In genomic region chr20:17205261-17205660, GRCh38 we compare ENCODE assay signal across 42 cellular contexts. TPM values are rescaled to one million over a fixed set of nuclear protein-coding genes. Genes with fewer than 3 reads are reported as not detected.
"Had no signal": no experiment of that assay in that cellular context is flagged by ENCODE, and none has a peak within 500 bp of the region (broad histone marks: within the 10 kb centered on the region; RNA-seq: fewer than 3 reads in every experiment).

No MANE protein-coding gene starts in this region.

- H3K27ac Mint-ChIP-seq: activated CD4-positive, alpha-beta memory T cell treated with anti-CD3 and anti-CD28 coated beads, Interleukin-2, amount 10 ng/mL, durations not matched to agents 7 days and 5 days; activated CD4-positive, alpha-beta T cell treated with anti-CD3 and anti-CD28 coated beads for 36 hours; activated CD4-positive, alpha-beta T cell treated with anti-CD3 and anti-CD28 coated beads, Interleukin-2, amount 10 ng/mL, durations not matched to agents 7 days and 5 days; activated CD8-positive, alpha-beta memory T cell treated with anti-CD3 and anti-CD28 coated beads, Interleukin-2, amount 10 ng/mL, durations not matched to agents 7 days and 5 days; activated CD8-positive, alpha-beta T cell treated with anti-CD3 and anti-CD28 coated beads, Interleukin-2, amount 10 ng/mL, durations not matched to agents 7 days and 5 days; activated naive CD4-positive, alpha-beta T cell treated with anti-CD3 and anti-CD28 coated beads for 36 hours; activated naive CD4-positive, alpha-beta T cell treated with anti-CD3 and anti-CD28 coated beads, Interleukin-2, amount 50 U/mL, for 72 hours; activated naive CD8-positive, alpha-beta T cell treated with anti-CD3 and anti-CD28 coated beads for 36 hours; activated T-cell treated with anti-CD3 and anti-CD28 coated beads, Interleukin-2, amount 50 U/mL, for 72 hours; activated T-helper 1 cell treated with anti-CD3 and anti-CD28 coated beads, Interleukin-12 subunit alpha, Interleukin-12 subunit beta, Interleukin-2, Interleukin-4 antibody, amounts not matched to agents 30 ng/mL and 10 ng/mL and 1 ng/mL, durations not matched to agents 14 hours and 24 hours and 36 hours; activated T-helper 17 cell treated with anti-CD3 and anti-CD28 coated beads, Interleukin-2, amount 50 U/mL, for 72 hours; T-helper 1 cell treated with Interleukin-12 subunit alpha and Interleukin-12 subunit beta and Interleukin-4 antibody, amounts not matched to agents 30 μg/mL and 1 μg/mL, for 36 hours; T-helper 2 cell treated with Interferon-gamma antibody and Interleukin-4, amounts not matched to agents 5 μg/mL and 100 μg/mL, for 36 hours; WTC11 had no signal

- H3K27ac ChIP-seq: adrenal gland, body of pancreas, brain microvascular endothelial cell, cardiac muscle cell, WERI-Rb-1 had no signal

- H3K4me1 ChIP-seq: adrenal gland, body of pancreas had no signal

- H3K36me3 ChIP-seq: adrenal gland, brain microvascular endothelial cell, cardiac muscle cell, WERI-Rb-1 had no signal

- H3K4me3 ChIP-seq: adrenal gland, body of pancreas, cardiac muscle cell had no signal

- H3K27me3 ChIP-seq: adrenal gland, brain microvascular endothelial cell, cardiac muscle cell had no signal

- H3K9me3 Mint-ChIP-seq: activated CD4-positive, alpha-beta memory T cell treated with anti-CD3 and anti-CD28 coated beads, Interleukin-2, amount 10 ng/mL, durations not matched to agents 7 days and 5 days; activated CD4-positive, alpha-beta T cell treated with anti-CD3 and anti-CD28 coated beads, Interleukin-2, amount 10 ng/mL, durations not matched to agents 7 days and 5 days; activated naive CD4-positive, alpha-beta T cell treated with anti-CD3 and anti-CD28 coated beads for 36 hours; activated naive CD8-positive, alpha-beta T cell treated with anti-CD3 and anti-CD28 coated beads for 36 hours; activated T-cell treated with anti-CD3 and anti-CD28 coated beads, Interleukin-2, amount 50 U/mL, for 72 hours; activated T-helper 1 cell treated with anti-CD3 and anti-CD28 coated beads, Interleukin-12 subunit alpha, Interleukin-12 subunit beta, Interleukin-2, Interleukin-4 antibody, amounts not matched to agents 30 ng/mL and 10 ng/mL and 1 ng/mL, durations not matched to agents 14 hours and 24 hours and 36 hours; activated T-helper 17 cell treated with anti-CD3 and anti-CD28 coated beads, Interleukin-2, amount 50 U/mL, for 72 hours; T-helper 1 cell treated with Interleukin-12 subunit alpha and Interleukin-12 subunit beta and Interleukin-4 antibody, amounts not matched to agents 30 μg/mL and 1 μg/mL, for 36 hours; T-helper 2 cell treated with Interferon-gamma antibody and Interleukin-4, amounts not matched to agents 5 μg/mL and 100 μg/mL, for 36 hours; WTC11 had no signal

- H3K36me3 Mint-ChIP-seq: activated CD8-positive, alpha-beta memory T cell treated with anti-CD3 and anti-CD28 coated beads, Interleukin-2, amount 10 ng/mL, durations not matched to agents 7 days and 5 days; activated naive CD8-positive, alpha-beta T cell treated with anti-CD3 and anti-CD28 coated beads for 36 hours; WTC11 had no signal

- H3K27me3 Mint-ChIP-seq: activated CD8-positive, alpha-beta memory T cell treated with anti-CD3 and anti-CD28 coated beads, Interleukin-2, amount 10 ng/mL, durations not matched to agents 7 days and 5 days had no signal

- H3K4me3 Mint-ChIP-seq: activated CD4-positive, alpha-beta memory T cell treated with anti-CD3 and anti-CD28 coated beads, Interleukin-2, amount 10 ng/mL, durations not matched to agents 7 days and 5 days; activated CD4-positive, alpha-beta T cell treated with anti-CD3 and anti-CD28 coated beads for 36 hours; activated CD4-positive, alpha-beta T cell treated with anti-CD3 and anti-CD28 coated beads, Interleukin-2, amount 10 ng/mL, durations not matched to agents 7 days and 5 days; activated CD8-positive, alpha-beta memory T cell treated with anti-CD3 and anti-CD28 coated beads, Interleukin-2, amount 10 ng/mL, durations not matched to agents 7 days and 5 days; activated CD8-positive, alpha-beta T cell treated with anti-CD3 and anti-CD28 coated beads, Interleukin-2, amount 10 ng/mL, durations not matched to agents 7 days and 5 days; activated naive CD4-positive, alpha-beta T cell treated with anti-CD3 and anti-CD28 coated beads for 36 hours; activated naive CD8-positive, alpha-beta T cell treated with anti-CD3 and anti-CD28 coated beads for 36 hours; activated T-cell treated with anti-CD3 and anti-CD28 coated beads, Interleukin-2, amount 50 U/mL, for 4 hours; activated T-cell treated with anti-CD3 and anti-CD28 coated beads, Interleukin-2, amount 50 U/mL, for 72 hours; activated T-helper 1 cell treated with anti-CD3 and anti-CD28 coated beads, Interleukin-12 subunit alpha, Interleukin-12 subunit beta, Interleukin-2, Interleukin-4 antibody, amounts not matched to agents 30 ng/mL and 10 ng/mL and 1 ng/mL, durations not matched to agents 14 hours and 24 hours and 36 hours; activated T-helper 17 cell treated with anti-CD3 and anti-CD28 coated beads, Interleukin-2, amount 50 U/mL, for 72 hours; central memory CD8-positive, alpha-beta T cell; T-helper 1 cell treated with Interleukin-12 subunit alpha and Interleukin-12 subunit beta and Interleukin-4 antibody, amounts not matched to agents 30 μg/mL and 1 μg/mL, for 36 hours; T-helper 2 cell treated with Interferon-gamma antibody and Interleukin-4, amounts not matched to agents 5 μg/mL and 100 μg/mL, for 36 hours; WTC11 had no signal

- H3K4me1 Mint-ChIP-seq: activated CD4-positive, alpha-beta memory T cell treated with anti-CD3 and anti-CD28 coated beads, Interleukin-2, amount 10 ng/mL, durations not matched to agents 7 days and 5 days; activated CD4-positive, alpha-beta T cell treated with anti-CD3 and anti-CD28 coated beads for 36 hours; activated CD4-positive, alpha-beta T cell treated with anti-CD3 and anti-CD28 coated beads, Interleukin-2, amount 10 ng/mL, durations not matched to agents 7 days and 5 days; activated CD8-positive, alpha-beta memory T cell treated with anti-CD3 and anti-CD28 coated beads, Interleukin-2, amount 10 ng/mL, durations not matched to agents 7 days and 5 days; activated naive CD8-positive, alpha-beta T cell treated with anti-CD3 and anti-CD28 coated beads for 36 hours; activated T-helper 17 cell treated with anti-CD3 and anti-CD28 coated beads, Interleukin-2, amount 50 U/mL, for 72 hours; central memory CD8-positive, alpha-beta T cell had no signal

- ATAC-seq: activated CD4-positive, alpha-beta T cell treated with anti-CD3 and anti-CD28 coated beads for 36 hours; activated CD4-positive, CD25-positive, alpha-beta regulatory T cell treated with anti-CD3 and anti-CD28 coated beads, Interleukin-2, amount 50 U/mL, for 24 hours; activated CD8-positive, alpha-beta memory T cell treated with anti-CD3 and anti-CD28 coated beads, Interleukin-2, amount 10 ng/mL, durations not matched to agents 7 days and 5 days; activated CD8-positive, alpha-beta T cell treated with anti-CD3 and anti-CD28 coated beads, Interleukin-2, amount 10 ng/mL, durations not matched to agents 7 days and 5 days; activated naive CD4-positive, alpha-beta T cell treated with anti-CD3 and anti-CD28 coated beads, Interleukin-2, amount 50 U/mL, for 72 hours; activated T-cell treated with anti-CD3 and anti-CD28 coated beads, Interleukin-2, amount 50 U/mL, for 4 hours; activated T-cell treated with anti-CD3 and anti-CD28 coated beads, Interleukin-2, amount 50 U/mL, for 72 hours; activated T-helper 17 cell treated with anti-CD3 and anti-CD28 coated beads, Interleukin-2, amount 50 U/mL, for 72 hours; body of pancreas; WTC11 had no signal

- DNase-seq: activated CD4-positive, alpha-beta memory T cell treated with anti-CD3 and anti-CD28 coated beads, Interleukin-2, amount 10 ng/mL, durations not matched to agents 7 days and 5 days; activated CD4-positive, alpha-beta T cell treated with anti-CD3 and anti-CD28 coated beads for 1 hour; activated CD4-positive, alpha-beta T cell treated with anti-CD3 and anti-CD28 coated beads for 36 hours; activated CD4-positive, alpha-beta T cell treated with anti-CD3 and anti-CD28 coated beads for 48 hours; activated CD4-positive, alpha-beta T cell treated with anti-CD3 and anti-CD28 coated beads, Interleukin-2, amount 10 ng/mL, durations not matched to agents 7 days and 5 days; activated CD4-positive, alpha-beta T cell treated with anti-CD3 and anti-CD28 coated beads, Interleukin-2, amount 50 U/mL, for 48 hours; activated CD4-positive, CD25-positive, alpha-beta regulatory T cell; activated CD8-positive, alpha-beta memory T cell treated with anti-CD3 and anti-CD28 coated beads for 24 hours; activated CD8-positive, alpha-beta memory T cell treated with anti-CD3 and anti-CD28 coated beads, Interleukin-2, amount 10 ng/mL, durations not matched to agents 7 days and 5 days; activated CD8-positive, alpha-beta T cell treated with anti-CD3 and anti-CD28 coated beads, Interleukin-2, amount 10 ng/mL, durations not matched to agents 7 days and 5 days; activated effector memory CD4-positive, alpha-beta T cell treated with anti-CD3 and anti-CD28 coated beads, Interleukin-2, amount 50 U/mL, for 16 hours; activated gamma-delta T cell treated with Interleukin-2 at 50 U/mL for 16 hours; activated naive CD4-positive, alpha-beta T cell; activated naive CD4-positive, alpha-beta T cell treated with anti-CD3 and anti-CD28 coated beads for 36 hours; activated naive CD4-positive, alpha-beta T cell treated with anti-CD3 and anti-CD28 coated beads, Interleukin-2, amount 50 U/mL, for 16 hours; activated naive CD8-positive, alpha-beta T cell treated with anti-CD3 and anti-CD28 coated beads for 36 hours; activated T-cell treated with anti-CD3 and anti-CD28 coated beads for 4 hours; activated T-cell treated with anti-CD3 and anti-CD28 coated beads, Interleukin-2, amount 50 U/mL, for 1 hour; activated T-cell treated with anti-CD3 and anti-CD28 coated beads, Interleukin-2, amount 50 U/mL, for 4 hours; activated T-cell treated with anti-CD3 and anti-CD28 coated beads, Interleukin-2, amount 50 U/mL, for 72 hours; adrenal gland; amniotic stem cell; aorta; body of pancreas; brain microvascular endothelial cell; caudate nucleus; cerebellar nuclear complex; T-helper 2 cell; T-helper 9 cell; WERI-Rb-1 had no signal

RNA-seq across cellular contexts. Expression of gene PCSK2, which starts 21.6 kb away (rescaled TPM):
- total RNA-seq: activated CD4-positive, alpha-beta memory T cell treated with anti-CD3 and anti-CD28 coated beads, Interleukin-2, amount 10 ng/mL, durations not matched to agents 7 days and 5 days; activated CD4-positive, alpha-beta T cell treated with anti-CD3 and anti-CD28 coated beads for 36 hours; activated CD4-positive, alpha-beta T cell treated with anti-CD3 and anti-CD28 coated beads, Interleukin-2, amount 10 ng/mL, durations not matched to agents 7 days and 5 days; activated CD8-positive, alpha-beta memory T cell treated with anti-CD3 and anti-CD28 coated beads, Interleukin-2, amount 10 ng/mL, durations not matched to agents 7 days and 5 days; activated CD8-positive, alpha-beta T cell treated with anti-CD3 and anti-CD28 coated beads, Interleukin-2, amount 10 ng/mL, durations not matched to agents 7 days and 5 days; activated naive CD4-positive, alpha-beta T cell treated with anti-CD3 and anti-CD28 coated beads for 36 hours; activated naive CD4-positive, alpha-beta T cell treated with anti-CD3 and anti-CD28 coated beads, Interleukin-2, amount 50 U/mL, for 72 hours; activated naive CD8-positive, alpha-beta T cell treated with anti-CD3 and anti-CD28 coated beads for 36 hours; activated T-cell treated with anti-CD3 and anti-CD28 coated beads, Interleukin-2, amount 50 U/mL, for 4 hours; activated T-cell treated with anti-CD3 and anti-CD28 coated beads, Interleukin-2, amount 50 U/mL, for 72 hours; activated T-helper 1 cell treated with anti-CD3 and anti-CD28 coated beads, Interleukin-12 subunit alpha, Interleukin-12 subunit beta, Interleukin-2, Interleukin-4 antibody, amounts not matched to agents 30 ng/mL and 10 ng/mL and 1 ng/mL, durations not matched to agents 14 hours and 24 hours and 36 hours; activated T-helper 17 cell treated with anti-CD3 and anti-CD28 coated beads, Interleukin-2, amount 50 U/mL, for 72 hours; astrocyte; bronchial epithelial cell; chondrocyte had no signal
